Comparison of ENCODE assay signal across 7 cellular contexts in the genomic region with DNA sequence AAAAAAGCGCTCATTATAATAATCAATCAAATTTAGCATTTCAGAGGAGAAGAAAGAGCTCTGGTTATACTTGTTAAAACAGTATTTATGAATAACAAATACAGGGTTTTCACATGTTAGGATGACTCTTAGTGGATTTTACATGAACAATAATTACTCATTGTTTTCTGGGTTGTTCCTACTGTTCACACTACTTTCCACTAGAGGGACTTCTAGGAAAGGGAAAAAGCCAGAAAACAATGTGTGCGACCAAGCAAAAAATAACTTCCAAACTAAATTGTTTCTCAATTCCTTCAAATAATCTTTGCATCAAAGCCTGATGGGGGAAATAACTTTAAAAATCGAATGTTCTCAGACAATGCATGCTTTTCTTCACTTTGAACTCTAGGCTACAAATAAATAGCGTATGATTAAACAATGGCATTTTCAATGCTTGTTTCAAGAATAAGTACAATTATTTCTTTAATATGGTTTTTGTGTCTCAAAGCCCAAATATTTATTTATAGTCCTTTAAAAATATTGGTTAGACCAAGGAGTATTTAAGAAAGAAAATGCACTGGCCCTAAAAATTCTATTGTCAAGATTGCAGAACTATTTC.
DNase-seq lines count a peak whose midpoint lies in the region; FAIRE-seq and TF ChIP-seq lines count a peak whose summit lies in the region.

No MANE protein-coding gene starts in this region.

- FAIRE-seq in HTR-8/SVneo (lab: Jason Lieb, UNC) (no peak), urothelium cell line (lab: Jason Lieb, UNC) (no peak)

- no peak overlapping the region for H3K4me3 ChIP-seq in GM12865 (ENCODE audit: low read depth, low read length)
- H3K4me3 ChIP-seq in WI38 (ENCODE audit: low read depth, low read length) = no peak overlapping the region
- H3K4me3 ChIP-seq in coronary artery = no peak overlapping the region

- no peak overlapping the region for H3K27ac ChIP-seq in coronary artery

- DNase-seq in GM12865 (ENCODE audit: low read depth) (no peak), HTR-8/SVneo (ENCODE audit: insufficient read length, low spot score) (peak; percentile 6), iris pigment epithelial cell (ENCODE audit: low read depth) (peak; percentile 63), urothelium cell line (ENCODE audit: low spot score) (peak; percentile 25), coronary artery (ENCODE audit: low spot score) (no peak)
- DNase-seq in stimulated activated CD4-positive, alpha-beta T cell treated with anti-CD3 and anti-CD28 coated beads, Interleukin-1b, Interleukin-23, amount 100 ng/mL, for 48 hours = no peak

- TF ChIP-seq CTCF in GM12865 (IDR thresholded peaks at IDR 0.05; ENCODE audit: insufficient read depth, low read depth, low read length, missing control alignments) (peak; percentile 43), WI38 (IDR thresholded peaks at IDR 0.05; ENCODE audit: low read depth, low read length) (peak; percentile 42; the same call in 1 of the 2 replicates), coronary artery (IDR thresholded peaks at IDR 0.05) (no peak)

Comparison
In these comparisons a context has a peak if more than half of its experiments do, and no peak if none do; other contexts are left out.
1. DNase-seq: peak in HTR-8/SVneo (single experiment), iris pigment epithelial cell (single experiment) and urothelium cell line (single experiment); none in GM12865 (single experiment), coronary artery (single experiment) and stimulated activated CD4-positive, alpha-beta T cell treated with anti-CD3 and anti-CD28 coated beads, Interleukin-1b, Interleukin-23, amount 100 ng/mL, for 48 hours (single experiment).